1 cellular context compared by ENCODE assay signal in the genomic region with DNA sequence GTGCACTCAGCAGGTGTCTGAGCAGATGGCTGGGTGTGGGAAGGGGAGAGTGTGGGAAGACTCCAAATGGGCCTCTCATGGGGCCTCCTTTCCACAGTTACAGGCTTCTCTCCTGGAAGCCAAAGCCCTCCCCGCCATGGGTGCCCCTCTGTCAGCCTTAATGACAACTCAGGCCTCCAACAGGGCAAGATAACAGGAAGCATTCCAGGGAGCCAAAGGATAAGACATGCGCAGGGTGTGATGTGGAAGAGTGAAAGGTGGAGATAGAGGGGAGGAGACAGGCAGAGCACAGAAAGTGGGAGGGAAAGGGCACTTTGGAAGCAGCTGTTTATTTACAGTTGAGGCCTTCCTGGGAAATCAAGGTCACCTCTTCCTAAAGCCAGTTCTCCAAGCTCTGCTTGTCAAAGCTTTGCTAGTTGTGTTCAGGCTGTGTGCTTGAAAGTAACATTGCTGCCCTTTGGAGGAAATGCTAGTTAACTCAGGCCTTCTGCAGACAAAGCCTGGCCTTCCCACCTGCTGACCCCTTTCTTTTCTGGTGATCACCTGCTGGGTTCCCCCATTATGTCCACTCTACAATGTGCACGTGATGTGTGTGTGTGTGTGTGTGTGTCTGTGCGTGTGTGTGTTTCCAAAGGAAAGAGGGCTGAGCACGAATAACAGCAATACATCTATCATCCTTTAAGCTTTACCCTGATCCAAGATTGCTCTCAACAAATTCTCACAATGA.
A peak's percentile ranks its signal among the peaks of the same experiment; 100 is the strongest.
TF ChIP-seq lines count a peak whose summit lies in the region.

No MANE protein-coding gene starts in this region.

TF ChIP-seq in PFSK-1, 5 proteins besides CTCF, POLR2A, EP300 and RAD21 (continued from another document):
- TF ChIP-seq, protein P1, sequence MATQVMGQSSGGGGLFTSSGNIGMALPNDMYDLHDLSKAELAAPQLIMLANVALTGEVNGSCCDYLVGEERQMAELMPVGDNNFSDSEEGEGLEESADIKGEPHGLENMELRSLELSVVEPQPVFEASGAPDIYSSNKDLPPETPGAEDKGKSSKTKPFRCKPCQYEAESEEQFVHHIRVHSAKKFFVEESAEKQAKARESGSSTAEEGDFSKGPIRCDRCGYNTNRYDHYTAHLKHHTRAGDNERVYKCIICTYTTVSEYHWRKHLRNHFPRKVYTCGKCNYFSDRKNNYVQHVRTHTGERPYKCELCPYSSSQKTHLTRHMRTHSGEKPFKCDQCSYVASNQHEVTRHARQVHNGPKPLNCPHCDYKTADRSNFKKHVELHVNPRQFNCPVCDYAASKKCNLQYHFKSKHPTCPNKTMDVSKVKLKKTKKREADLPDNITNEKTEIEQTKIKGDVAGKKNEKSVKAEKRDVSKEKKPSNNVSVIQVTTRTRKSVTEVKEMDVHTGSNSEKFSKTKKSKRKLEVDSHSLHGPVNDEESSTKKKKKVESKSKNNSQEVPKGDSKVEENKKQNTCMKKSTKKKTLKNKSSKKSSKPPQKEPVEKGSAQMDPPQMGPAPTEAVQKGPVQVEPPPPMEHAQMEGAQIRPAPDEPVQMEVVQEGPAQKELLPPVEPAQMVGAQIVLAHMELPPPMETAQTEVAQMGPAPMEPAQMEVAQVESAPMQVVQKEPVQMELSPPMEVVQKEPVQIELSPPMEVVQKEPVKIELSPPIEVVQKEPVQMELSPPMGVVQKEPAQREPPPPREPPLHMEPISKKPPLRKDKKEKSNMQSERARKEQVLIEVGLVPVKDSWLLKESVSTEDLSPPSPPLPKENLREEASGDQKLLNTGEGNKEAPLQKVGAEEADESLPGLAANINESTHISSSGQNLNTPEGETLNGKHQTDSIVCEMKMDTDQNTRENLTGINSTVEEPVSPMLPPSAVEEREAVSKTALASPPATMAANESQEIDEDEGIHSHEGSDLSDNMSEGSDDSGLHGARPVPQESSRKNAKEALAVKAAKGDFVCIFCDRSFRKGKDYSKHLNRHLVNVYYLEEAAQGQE (IDR thresholded peaks at IDR 0.05; ENCODE audit: insufficient read depth in 1 of 2, low read depth in 2 of 2, low read length in 2 of 2): no peak
- peak; percentile 34 for TF ChIP-seq FOXP2 (optimal IDR thresholded peaks at IDR 0.05; ENCODE audit: borderline replicate concordance, extremely low read depth, extremely low read length, insufficient read depth)
